10 cellular contexts compared by ENCODE assay signal in genomic region chr3:143604849-143605660, GRCh38.
DNase-seq lines count a peak whose midpoint lies in the region; ATAC-seq lines count a peak whose summit lies in the region.
"Had no signal": no experiment of that assay in that cellular context is flagged by ENCODE, and none has a peak within 500 bp of the region (broad histone marks: within the 10 kb centered on the region; RNA-seq: fewer than 3 reads in every experiment).

No MANE protein-coding gene starts in this region.

- H3K9me3 ChIP-seq in BLaER1: no peaks in the 10 kb centered on the region
- no peaks in the 10 kb centered on the region for H3K9me3 ChIP-seq in MG63
- H3K9me3 ChIP-seq: uterus had no signal

- peak; percentile 71 for DNase-seq in NOMO-1 treated with DMSO at 0.1 percent for 48 hours (lab: John Stamatoyannopoulos, UW; ENCODE audit: unreplicated experiment)
- no peak for DNase-seq in AG08396 (ENCODE audit: low spot score)
- no peak for DNase-seq in NCI-H2227 treated with DMSO at 0.1 percent for 48 hours (lab: John Stamatoyannopoulos, UW)
- DNase-seq in MG63: no peak
- DNase-seq in SHP77 (lab: John Stamatoyannopoulos, UW): no peak
- DNase-seq: uterus had no signal

- no peaks in the 10 kb centered on the region for H4K20me1 ChIP-seq in BLaER1

- H3K4me3 ChIP-seq in BLaER1: no peak overlapping the region
- H3K4me3 ChIP-seq in MG63: no peak overlapping the region
- H3K4me3 ChIP-seq: lung, uterus had no signal

- ATAC-seq in GM19397 (IDR thresholded peaks at IDR 0.05; ENCODE audit: unreplicated experiment) (peak; percentile 78), HG02938 (IDR thresholded peaks at IDR 0.05; ENCODE audit: unreplicated experiment) (peak; percentile 81)

- H3K9ac ChIP-seq in BLaER1: no peak overlapping the region

- H3K36me3 ChIP-seq in BLaER1 (no peaks in the 10 kb centered on the region), MG63 (no peaks in the 10 kb centered on the region)
- H3K36me3 ChIP-seq: uterus had no signal

- peaks cover 28% of the 10 kb centered on the region for H3K4me1 ChIP-seq in BLaER1
- H3K4me1 ChIP-seq: uterus had no signal

- H3K27ac ChIP-seq in BLaER1: no peak overlapping the region
- H3K27ac ChIP-seq: uterus had no signal

- no peaks in the 10 kb centered on the region for H3K27me3 ChIP-seq in BLaER1
- no peaks in the 10 kb centered on the region for H3K27me3 ChIP-seq in MG63
- H3K27me3 ChIP-seq: uterus had no signal

- peak overlapping the region; percentile 29; the same call in 1 of the 2 replicates for H3K4me2 ChIP-seq in BLaER1
